23 cellular contexts compared by ENCODE assay signal in genomic region chr7:93558705-93559614, GRCh38. TPM values are rescaled to one million over a fixed set of nuclear protein-coding genes. Genes with fewer than 3 reads are reported as not detected.
DNase-seq lines count a peak whose midpoint lies in the region; ATAC-seq, FAIRE-seq and TF ChIP-seq lines count a peak whose summit lies in the region.
"Had no signal": no experiment of that assay in that cellular context is flagged by ENCODE, and none has a peak within 500 bp of the region (broad histone marks: within the 10 kb centered on the region; RNA-seq: fewer than 3 reads in every experiment).

No MANE protein-coding gene starts in this region.

- ATAC-seq in GM23338 (peak; percentile 77), esophagus mucosa (peak; percentile 65), sciatic nerve (peak; percentile 38), HG03378 (IDR thresholded peaks at IDR 0.05; ENCODE audit: unreplicated experiment) (no peak), HG03520 (IDR thresholded peaks at IDR 0.05; ENCODE audit: unreplicated experiment) (no peak)
- no peak for ATAC-seq in activated T-helper 17 cell treated with anti-CD3 and anti-CD28 coated beads, Interleukin-2, amount 50 U/mL, for 72 hours (replicated peaks)
- ATAC-seq: activated CD8-positive, alpha-beta memory T cell treated with anti-CD3 and anti-CD28 coated beads, Interleukin-2, amount 10 ng/mL, durations not matched to agents 7 days and 5 days; natural killer cell; SK-N-SH treated with all-trans-retinoic acid at 6 μM for 48 hours had no signal

- H3K4me2 ChIP-seq in GM23338, result no peak overlapping the region

- no peaks in the 10 kb centered on the region for H3K9me3 Mint-ChIP-seq in GM23338
- no peaks in the 10 kb centered on the region for H3K9me3 Mint-ChIP-seq in activated T-helper 17 cell treated with anti-CD3 and anti-CD28 coated beads, Interleukin-2, amount 50 U/mL, for 72 hours
- H3K9me3 Mint-ChIP-seq: activated naive CD4-positive, alpha-beta T cell treated with anti-CD3 and anti-CD28 coated beads, Interleukin-2, amount 50 U/mL, for 24 hours; CD4-positive, alpha-beta T cell had no signal

- TF ChIP-seq CTCF in GM23338 (conservative IDR thresholded peaks at IDR 0.05; ENCODE audit: low read depth in 2 of 2), result no peak

- no peaks in the 10 kb centered on the region for H3K9me2 ChIP-seq in GM23338 (ENCODE audit: insufficient read depth)

- no peaks in the 10 kb centered on the region for H3K27me3 ChIP-seq in GM23338 (ENCODE audit: insufficient read depth)
- H3K27me3 ChIP-seq: right atrium auricular region, upper lobe of left lung had no signal

- H3K4me3 Mint-ChIP-seq in GM23338, result no peak overlapping the region
- no peak overlapping the region for H3K4me3 Mint-ChIP-seq in activated T-helper 17 cell treated with anti-CD3 and anti-CD28 coated beads, Interleukin-2, amount 50 U/mL, for 72 hours
- H3K4me3 Mint-ChIP-seq: activated CD8-positive, alpha-beta memory T cell treated with anti-CD3 and anti-CD28 coated beads, Interleukin-2, amount 10 ng/mL, durations not matched to agents 7 days and 5 days; activated naive CD4-positive, alpha-beta T cell treated with anti-CD3 and anti-CD28 coated beads, Interleukin-2, amount 50 U/mL, for 24 hours; CD4-positive, alpha-beta T cell; natural killer cell had no signal

- intact Hi-C loops in sciatic nerve (cut with DNase I), result no loop called here

- no peaks in the 10 kb centered on the region for H3K27me3 Mint-ChIP-seq in GM23338 (ENCODE audit: insufficient read depth, low read depth, poor library complexity)
- H3K27me3 Mint-ChIP-seq in activated T-helper 17 cell treated with anti-CD3 and anti-CD28 coated beads, Interleukin-2, amount 50 U/mL, for 72 hours, result peaks cover 3% of the 10 kb centered on the region
- H3K27me3 Mint-ChIP-seq: activated CD8-positive, alpha-beta memory T cell treated with anti-CD3 and anti-CD28 coated beads, Interleukin-2, amount 10 ng/mL, durations not matched to agents 7 days and 5 days; CD4-positive, alpha-beta T cell had no signal

- no peaks in the 10 kb centered on the region for H4K20me1 ChIP-seq in GM23338 (replicated peaks; ENCODE audit: insufficient read depth)

- H3K4me3 ChIP-seq in GM23338, result no peak overlapping the region
- H3K4me3 ChIP-seq: right atrium auricular region, upper lobe of left lung had no signal

- H3K36me3 Mint-ChIP-seq in GM23338 (ENCODE audit: low read depth), result no peaks in the 10 kb centered on the region
- no peaks in the 10 kb centered on the region for H3K36me3 Mint-ChIP-seq in activated T-helper 17 cell treated with anti-CD3 and anti-CD28 coated beads, Interleukin-2, amount 50 U/mL, for 72 hours (ENCODE audit: low read depth)
- H3K36me3 Mint-ChIP-seq: activated CD8-positive, alpha-beta memory T cell treated with anti-CD3 and anti-CD28 coated beads, Interleukin-2, amount 10 ng/mL, durations not matched to agents 7 days and 5 days; activated naive CD4-positive, alpha-beta T cell treated with anti-CD3 and anti-CD28 coated beads, Interleukin-2, amount 50 U/mL, for 24 hours; natural killer cell had no signal

- H2AFZ ChIP-seq in GM23338, result peak overlapping the region; percentile 1; the same call in 1 of the 2 replicates

- peaks cover 12% of the 10 kb centered on the region for H3K4me1 ChIP-seq in GM23338 (ENCODE audit: insufficient read depth)
- H3K4me1 ChIP-seq: right atrium auricular region had no signal

- peaks cover 13% of the 10 kb centered on the region for H3K4me1 Mint-ChIP-seq in GM23338
- no peaks in the 10 kb centered on the region for H3K4me1 Mint-ChIP-seq in activated T-helper 17 cell treated with anti-CD3 and anti-CD28 coated beads, Interleukin-2, amount 50 U/mL, for 72 hours
- H3K4me1 Mint-ChIP-seq: activated CD8-positive, alpha-beta memory T cell treated with anti-CD3 and anti-CD28 coated beads, Interleukin-2, amount 10 ng/mL, durations not matched to agents 7 days and 5 days; activated naive CD4-positive, alpha-beta T cell treated with anti-CD3 and anti-CD28 coated beads, Interleukin-2, amount 50 U/mL, for 24 hours; natural killer cell had no signal

- peak; percentile 56 for DNase-seq in GM23338 (ENCODE audit: low spot score)
- peak; percentile 50 for DNase-seq in SW480 (ENCODE audit: low spot score)
- no peak for DNase-seq in sciatic nerve (ENCODE audit: low spot score)
- no peak for DNase-seq in GM19239 (ENCODE audit: insufficient read length, low spot score)
- DNase-seq: activated CD8-positive, alpha-beta memory T cell treated with anti-CD3 and anti-CD28 coated beads, Interleukin-2, amount 10 ng/mL, durations not matched to agents 7 days and 5 days; CD4-positive, alpha-beta T cell; glutamatergic neuron; IMR-90; left cardiac atrium; natural killer cell; NCI-H345; stimulated activated CD4-positive, alpha-beta T cell treated with anti-CD3 and anti-CD28 coated beads, Interleukin-4, amount 100 ng/mL, for 1 hour had no signal

- peak overlapping the region; percentile 13; the same call in 1 of the 2 replicates for H3K27ac Mint-ChIP-seq in GM23338
- no peak overlapping the region for H3K27ac Mint-ChIP-seq in activated T-helper 17 cell treated with anti-CD3 and anti-CD28 coated beads, Interleukin-2, amount 50 U/mL, for 72 hours
- H3K27ac Mint-ChIP-seq: activated CD8-positive, alpha-beta memory T cell treated with anti-CD3 and anti-CD28 coated beads, Interleukin-2, amount 10 ng/mL, durations not matched to agents 7 days and 5 days; activated naive CD4-positive, alpha-beta T cell treated with anti-CD3 and anti-CD28 coated beads, Interleukin-2, amount 50 U/mL, for 24 hours; CD4-positive, alpha-beta T cell; natural killer cell had no signal

- H3K36me3 ChIP-seq in GM23338 (ENCODE audit: insufficient read depth), result no peaks in the 10 kb centered on the region
- H3K36me3 ChIP-seq: right atrium auricular region, upper lobe of left lung had no signal

- H3K79me2 ChIP-seq in GM23338 (replicated peaks; ENCODE audit: insufficient read depth), result no peaks in the 10 kb centered on the region

- no peak for FAIRE-seq in GM19239 (lab: Jason Lieb, UNC)
- FAIRE-seq: G401.6 had no signal

- no peaks in the 10 kb centered on the region for H3F3A ChIP-seq in GM23338 (replicated peaks; ENCODE audit: low read depth)

- H3K27ac ChIP-seq in GM23338 (ENCODE audit: low read depth), result no peak overlapping the region
- H3K27ac ChIP-seq: right atrium auricular region, upper lobe of left lung, VCaP had no signal

TF ChIP-seq in GM23338, 12 proteins besides CTCF, POLR2A, EP300 and RAD21 (continues in another document):
- no peak for TF ChIP-seq JUNB (IDR thresholded peaks at IDR 0.05; ENCODE audit: unreplicated experiment)
- TF ChIP-seq EZH2 (IDR thresholded peaks at IDR 0.05; ENCODE audit: low read depth, unreplicated experiment), result no peak

RNA-seq across cellular contexts. Expression of gene CALCR, which starts 15.6 kb away (rescaled TPM):
- total RNA-seq in GM23338 (2014; rRNA removed; shearing (Covaris generic)), result 1.4 and 1.6 TPM in 2 replicates
- polyA plus RNA-seq in GM23338 (2016; fragmentation: Nextera tagmentation; extraction: Ambion mirVana), result 0.32 and 0.59 TPM in 2 replicates
- total RNA-seq in esophagus mucosa (not detected), sciatic nerve (0.62 TPM)
- not detected for total RNA-seq in activated T-helper 17 cell treated with anti-CD3 and anti-CD28 coated beads, Interleukin-2, amount 50 U/mL, for 72 hours
- total RNA-seq: activated CD8-positive, alpha-beta memory T cell treated with anti-CD3 and anti-CD28 coated beads, Interleukin-2, amount 10 ng/mL, durations not matched to agents 7 days and 5 days; cardiac septum; CD4-positive, alpha-beta T cell; IMR-90; natural killer cell had no signal
- polyA plus RNA-seq: IMR-90 had no signal

Comparison
In these comparisons a context has a peak if more than half of its experiments do, and no peak if none do; other contexts are left out.
1. ATAC-seq: peak in GM23338 (single experiment), esophagus mucosa (single experiment) and sciatic nerve (single experiment); none in activated T-helper 17 cell treated with anti-CD3 and anti-CD28 coated beads, Interleukin-2, amount 50 U/mL, for 72 hours (single experiment), HG03378 (single experiment) and HG03520 (single experiment).
2. DNase-seq: peak in GM23338 (single experiment) and SW480 (single experiment); none in sciatic nerve (single experiment) and GM19239 (single experiment).